Comparison of ENCODE assay signal across 1 cellular context in the genomic region with DNA sequence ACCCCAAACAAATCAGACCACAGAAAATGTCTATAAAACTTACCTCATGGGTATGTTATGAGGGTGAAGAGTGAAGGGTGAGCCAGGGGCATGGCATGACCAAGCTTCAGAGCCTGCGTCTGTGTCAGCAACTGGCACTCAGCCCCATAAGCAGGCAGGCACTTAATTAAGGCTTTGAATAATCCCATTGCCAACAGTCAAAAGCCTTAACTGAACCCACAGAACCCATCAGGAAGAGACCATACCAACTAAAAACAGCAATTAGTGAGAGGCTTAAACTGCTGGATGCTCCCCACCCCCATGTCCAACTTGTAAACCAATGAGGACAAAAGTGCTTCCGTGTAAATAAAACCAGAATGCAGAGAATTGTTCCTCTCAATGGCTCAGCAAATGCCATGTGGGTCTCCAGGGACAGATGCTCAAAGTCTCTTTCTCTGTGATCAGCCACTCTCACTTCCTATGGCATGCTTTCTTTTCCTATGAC.
TF ChIP-seq lines count a peak whose summit lies in the region.

No MANE protein-coding gene starts in this region.

TF ChIP-seq in HepG2, 621 proteins besides CTCF, POLR2A, EP300 and RAD21 (continued from another document and continues in another):
- TF ChIP-seq, protein P1, sequence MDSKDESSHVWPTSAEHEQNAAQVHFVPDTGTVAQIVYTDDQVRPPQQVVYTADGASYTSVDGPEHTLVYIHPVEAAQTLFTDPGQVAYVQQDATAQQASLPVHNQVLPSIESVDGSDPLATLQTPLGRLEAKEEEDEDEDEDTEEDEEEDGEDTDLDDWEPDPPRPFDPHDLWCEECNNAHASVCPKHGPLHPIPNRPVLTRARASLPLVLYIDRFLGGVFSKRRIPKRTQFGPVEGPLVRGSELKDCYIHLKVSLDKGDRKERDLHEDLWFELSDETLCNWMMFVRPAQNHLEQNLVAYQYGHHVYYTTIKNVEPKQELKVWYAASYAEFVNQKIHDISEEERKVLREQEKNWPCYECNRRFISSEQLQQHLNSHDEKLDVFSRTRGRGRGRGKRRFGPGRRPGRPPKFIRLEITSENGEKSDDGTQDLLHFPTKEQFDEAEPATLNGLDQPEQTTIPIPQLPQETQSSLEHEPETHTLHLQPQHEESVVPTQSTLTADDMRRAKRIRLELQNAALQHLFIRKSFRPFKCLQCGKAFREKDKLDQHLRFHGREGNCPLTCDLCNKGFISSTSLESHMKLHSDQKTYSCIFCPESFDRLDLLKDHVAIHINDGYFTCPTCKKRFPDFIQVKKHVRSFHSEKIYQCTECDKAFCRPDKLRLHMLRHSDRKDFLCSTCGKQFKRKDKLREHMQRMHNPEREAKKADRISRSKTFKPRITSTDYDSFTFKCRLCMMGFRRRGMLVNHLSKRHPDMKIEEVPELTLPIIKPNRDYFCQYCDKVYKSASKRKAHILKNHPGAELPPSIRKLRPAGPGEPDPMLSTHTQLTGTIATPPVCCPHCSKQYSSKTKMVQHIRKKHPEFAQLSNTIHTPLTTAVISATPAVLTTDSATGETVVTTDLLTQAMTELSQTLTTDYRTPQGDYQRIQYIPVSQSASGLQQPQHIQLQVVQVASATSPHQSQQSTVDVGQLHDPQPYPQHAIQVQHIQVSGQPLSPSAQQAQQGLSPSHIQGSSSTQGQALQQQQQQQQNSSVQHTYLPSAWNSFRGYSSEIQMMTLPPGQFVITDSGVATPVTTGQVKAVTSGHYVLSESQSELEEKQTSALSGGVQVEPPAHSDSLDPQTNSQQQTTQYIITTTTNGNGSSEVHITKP (CRISPR knock-in tag; IDR thresholded peaks at IDR 0.05; ENCODE audit: low read depth), result peak; percentile 64; the same call in 1 of the 2 replicates
- TF ChIP-seq, protein P2, sequence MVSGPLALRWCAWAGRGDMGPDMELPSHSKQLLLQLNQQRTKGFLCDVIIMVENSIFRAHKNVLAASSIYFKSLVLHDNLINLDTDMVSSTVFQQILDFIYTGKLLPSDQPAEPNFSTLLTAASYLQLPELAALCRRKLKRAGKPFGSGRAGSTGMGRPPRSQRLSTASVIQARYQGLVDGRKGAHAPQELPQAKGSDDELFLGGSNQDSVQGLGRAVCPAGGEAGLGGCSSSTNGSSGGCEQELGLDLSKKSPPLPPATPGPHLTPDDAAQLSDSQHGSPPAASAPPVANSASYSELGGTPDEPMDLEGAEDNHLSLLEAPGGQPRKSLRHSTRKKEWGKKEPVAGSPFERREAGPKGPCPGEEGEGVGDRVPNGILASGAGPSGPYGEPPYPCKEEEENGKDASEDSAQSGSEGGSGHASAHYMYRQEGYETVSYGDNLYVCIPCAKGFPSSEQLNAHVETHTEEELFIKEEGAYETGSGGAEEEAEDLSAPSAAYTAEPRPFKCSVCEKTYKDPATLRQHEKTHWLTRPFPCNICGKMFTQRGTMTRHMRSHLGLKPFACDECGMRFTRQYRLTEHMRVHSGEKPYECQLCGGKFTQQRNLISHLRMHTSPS (CRISPR knock-in tag; IDR thresholded peaks at IDR 0.05; ENCODE audit: low read depth), result peak; percentile 45; the same call in 1 of the 2 replicates
- TF ChIP-seq, protein P3, sequence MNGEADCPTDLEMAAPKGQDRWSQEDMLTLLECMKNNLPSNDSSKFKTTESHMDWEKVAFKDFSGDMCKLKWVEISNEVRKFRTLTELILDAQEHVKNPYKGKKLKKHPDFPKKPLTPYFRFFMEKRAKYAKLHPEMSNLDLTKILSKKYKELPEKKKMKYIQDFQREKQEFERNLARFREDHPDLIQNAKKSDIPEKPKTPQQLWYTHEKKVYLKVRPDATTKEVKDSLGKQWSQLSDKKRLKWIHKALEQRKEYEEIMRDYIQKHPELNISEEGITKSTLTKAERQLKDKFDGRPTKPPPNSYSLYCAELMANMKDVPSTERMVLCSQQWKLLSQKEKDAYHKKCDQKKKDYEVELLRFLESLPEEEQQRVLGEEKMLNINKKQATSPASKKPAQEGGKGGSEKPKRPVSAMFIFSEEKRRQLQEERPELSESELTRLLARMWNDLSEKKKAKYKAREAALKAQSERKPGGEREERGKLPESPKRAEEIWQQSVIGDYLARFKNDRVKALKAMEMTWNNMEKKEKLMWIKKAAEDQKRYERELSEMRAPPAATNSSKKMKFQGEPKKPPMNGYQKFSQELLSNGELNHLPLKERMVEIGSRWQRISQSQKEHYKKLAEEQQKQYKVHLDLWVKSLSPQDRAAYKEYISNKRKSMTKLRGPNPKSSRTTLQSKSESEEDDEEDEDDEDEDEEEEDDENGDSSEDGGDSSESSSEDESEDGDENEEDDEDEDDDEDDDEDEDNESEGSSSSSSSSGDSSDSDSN (CRISPR knock-in tag; IDR thresholded peaks at IDR 0.05), result 0 out of 2 replicates have a peak, but pooled peaks have one; percentile 14
- TF ChIP-seq PHF8 (CRISPR knock-in tag; IDR thresholded peaks at IDR 0.05) (no peak), NFRKB (IDR thresholded peaks at IDR 0.05) (no peak), POLR2G (IDR thresholded peaks at IDR 0.05; ENCODE audit: low read depth, low read length) (no peak), SALL1 (CRISPR knock-in tag; IDR thresholded peaks at IDR 0.05) (peak; percentile 57), ZNF501 (CRISPR knock-in tag; IDR thresholded peaks at IDR 0.05) (no peak; the same call in 1 of the 2 replicates), ZSCAN25 (CRISPR knock-in tag; IDR thresholded peaks at IDR 0.05) (0 out of 2 replicates have a peak, but pooled peaks have one; percentile 48), STAG1 (CRISPR knock-in tag; IDR thresholded peaks at IDR 0.05) (peak; percentile 2; the same call in 1 of the 2 replicates), MIER3 (CRISPR knock-in tag; IDR thresholded peaks at IDR 0.05; ENCODE audit: borderline replicate concordance) (peak; percentile 26; the same call in 1 of the 2 replicates), ATM (IDR thresholded peaks at IDR 0.05; ENCODE audit: borderline replicate concordance) (no peak), ASH2L (IDR thresholded peaks at IDR 0.05; ENCODE audit: insufficient read length, low read depth, low read length) (peak; percentile 59), ZFP37 (CRISPR knock-in tag; IDR thresholded peaks at IDR 0.05; ENCODE audit: borderline replicate concordance) (0 out of 2 replicates have a peak, but pooled peaks have one; percentile 35), IRF2 (CRISPR knock-in tag; IDR thresholded peaks at IDR 0.05) (peak; percentile 50; the same call in 1 of the 2 replicates), RCOR2 (CRISPR knock-in tag; IDR thresholded peaks at IDR 0.05) (peak; percentile 73), PHF21A (CRISPR knock-in tag; IDR thresholded peaks at IDR 0.05) (peak; percentile 82), SOX6 (IDR thresholded peaks at IDR 0.05) (no peak), SOX6 (CRISPR knock-in tag; IDR thresholded peaks at IDR 0.05) (peak; percentile 89), THYN1 (CRISPR knock-in tag; IDR thresholded peaks at IDR 0.05; ENCODE audit: borderline replicate concordance, low read depth) (no peak)
- TF ChIP-seq, protein P4, sequence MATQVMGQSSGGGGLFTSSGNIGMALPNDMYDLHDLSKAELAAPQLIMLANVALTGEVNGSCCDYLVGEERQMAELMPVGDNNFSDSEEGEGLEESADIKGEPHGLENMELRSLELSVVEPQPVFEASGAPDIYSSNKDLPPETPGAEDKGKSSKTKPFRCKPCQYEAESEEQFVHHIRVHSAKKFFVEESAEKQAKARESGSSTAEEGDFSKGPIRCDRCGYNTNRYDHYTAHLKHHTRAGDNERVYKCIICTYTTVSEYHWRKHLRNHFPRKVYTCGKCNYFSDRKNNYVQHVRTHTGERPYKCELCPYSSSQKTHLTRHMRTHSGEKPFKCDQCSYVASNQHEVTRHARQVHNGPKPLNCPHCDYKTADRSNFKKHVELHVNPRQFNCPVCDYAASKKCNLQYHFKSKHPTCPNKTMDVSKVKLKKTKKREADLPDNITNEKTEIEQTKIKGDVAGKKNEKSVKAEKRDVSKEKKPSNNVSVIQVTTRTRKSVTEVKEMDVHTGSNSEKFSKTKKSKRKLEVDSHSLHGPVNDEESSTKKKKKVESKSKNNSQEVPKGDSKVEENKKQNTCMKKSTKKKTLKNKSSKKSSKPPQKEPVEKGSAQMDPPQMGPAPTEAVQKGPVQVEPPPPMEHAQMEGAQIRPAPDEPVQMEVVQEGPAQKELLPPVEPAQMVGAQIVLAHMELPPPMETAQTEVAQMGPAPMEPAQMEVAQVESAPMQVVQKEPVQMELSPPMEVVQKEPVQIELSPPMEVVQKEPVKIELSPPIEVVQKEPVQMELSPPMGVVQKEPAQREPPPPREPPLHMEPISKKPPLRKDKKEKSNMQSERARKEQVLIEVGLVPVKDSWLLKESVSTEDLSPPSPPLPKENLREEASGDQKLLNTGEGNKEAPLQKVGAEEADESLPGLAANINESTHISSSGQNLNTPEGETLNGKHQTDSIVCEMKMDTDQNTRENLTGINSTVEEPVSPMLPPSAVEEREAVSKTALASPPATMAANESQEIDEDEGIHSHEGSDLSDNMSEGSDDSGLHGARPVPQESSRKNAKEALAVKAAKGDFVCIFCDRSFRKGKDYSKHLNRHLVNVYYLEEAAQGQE (IDR thresholded peaks at IDR 0.05; ENCODE audit: borderline replicate concordance in 1 of 2, low read depth in 1 of 2, low read length in 2 of 2), result 0 out of 4 replicates have a peak, but pooled peaks of 1 of the 2 experiments have one; percentile 5
- TF ChIP-seq, protein P5, sequence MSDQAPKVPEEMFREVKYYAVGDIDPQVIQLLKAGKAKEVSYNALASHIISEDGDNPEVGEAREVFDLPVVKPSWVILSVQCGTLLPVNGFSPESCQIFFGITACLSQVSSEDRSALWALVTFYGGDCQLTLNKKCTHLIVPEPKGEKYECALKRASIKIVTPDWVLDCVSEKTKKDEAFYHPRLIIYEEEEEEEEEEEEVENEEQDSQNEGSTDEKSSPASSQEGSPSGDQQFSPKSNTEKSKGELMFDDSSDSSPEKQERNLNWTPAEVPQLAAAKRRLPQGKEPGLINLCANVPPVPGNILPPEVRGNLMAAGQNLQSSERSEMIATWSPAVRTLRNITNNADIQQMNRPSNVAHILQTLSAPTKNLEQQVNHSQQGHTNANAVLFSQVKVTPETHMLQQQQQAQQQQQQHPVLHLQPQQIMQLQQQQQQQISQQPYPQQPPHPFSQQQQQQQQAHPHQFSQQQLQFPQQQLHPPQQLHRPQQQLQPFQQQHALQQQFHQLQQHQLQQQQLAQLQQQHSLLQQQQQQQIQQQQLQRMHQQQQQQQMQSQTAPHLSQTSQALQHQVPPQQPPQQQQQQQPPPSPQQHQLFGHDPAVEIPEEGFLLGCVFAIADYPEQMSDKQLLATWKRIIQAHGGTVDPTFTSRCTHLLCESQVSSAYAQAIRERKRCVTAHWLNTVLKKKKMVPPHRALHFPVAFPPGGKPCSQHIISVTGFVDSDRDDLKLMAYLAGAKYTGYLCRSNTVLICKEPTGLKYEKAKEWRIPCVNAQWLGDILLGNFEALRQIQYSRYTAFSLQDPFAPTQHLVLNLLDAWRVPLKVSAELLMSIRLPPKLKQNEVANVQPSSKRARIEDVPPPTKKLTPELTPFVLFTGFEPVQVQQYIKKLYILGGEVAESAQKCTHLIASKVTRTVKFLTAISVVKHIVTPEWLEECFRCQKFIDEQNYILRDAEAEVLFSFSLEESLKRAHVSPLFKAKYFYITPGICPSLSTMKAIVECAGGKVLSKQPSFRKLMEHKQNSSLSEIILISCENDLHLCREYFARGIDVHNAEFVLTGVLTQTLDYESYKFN (CRISPR knock-in tag; conservative IDR thresholded peaks at IDR 0.05), result peak; percentile 90
- TF ChIP-seq, protein P6, sequence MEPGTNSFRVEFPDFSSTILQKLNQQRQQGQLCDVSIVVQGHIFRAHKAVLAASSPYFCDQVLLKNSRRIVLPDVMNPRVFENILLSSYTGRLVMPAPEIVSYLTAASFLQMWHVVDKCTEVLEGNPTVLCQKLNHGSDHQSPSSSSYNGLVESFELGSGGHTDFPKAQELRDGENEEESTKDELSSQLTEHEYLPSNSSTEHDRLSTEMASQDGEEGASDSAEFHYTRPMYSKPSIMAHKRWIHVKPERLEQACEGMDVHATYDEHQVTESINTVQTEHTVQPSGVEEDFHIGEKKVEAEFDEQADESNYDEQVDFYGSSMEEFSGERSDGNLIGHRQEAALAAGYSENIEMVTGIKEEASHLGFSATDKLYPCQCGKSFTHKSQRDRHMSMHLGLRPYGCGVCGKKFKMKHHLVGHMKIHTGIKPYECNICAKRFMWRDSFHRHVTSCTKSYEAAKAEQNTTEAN (CRISPR knock-in tag; conservative IDR thresholded peaks at IDR 0.05), result 0 out of 2 replicates have a peak, but pooled peaks have one; percentile 62
- TF ChIP-seq, protein P7, sequence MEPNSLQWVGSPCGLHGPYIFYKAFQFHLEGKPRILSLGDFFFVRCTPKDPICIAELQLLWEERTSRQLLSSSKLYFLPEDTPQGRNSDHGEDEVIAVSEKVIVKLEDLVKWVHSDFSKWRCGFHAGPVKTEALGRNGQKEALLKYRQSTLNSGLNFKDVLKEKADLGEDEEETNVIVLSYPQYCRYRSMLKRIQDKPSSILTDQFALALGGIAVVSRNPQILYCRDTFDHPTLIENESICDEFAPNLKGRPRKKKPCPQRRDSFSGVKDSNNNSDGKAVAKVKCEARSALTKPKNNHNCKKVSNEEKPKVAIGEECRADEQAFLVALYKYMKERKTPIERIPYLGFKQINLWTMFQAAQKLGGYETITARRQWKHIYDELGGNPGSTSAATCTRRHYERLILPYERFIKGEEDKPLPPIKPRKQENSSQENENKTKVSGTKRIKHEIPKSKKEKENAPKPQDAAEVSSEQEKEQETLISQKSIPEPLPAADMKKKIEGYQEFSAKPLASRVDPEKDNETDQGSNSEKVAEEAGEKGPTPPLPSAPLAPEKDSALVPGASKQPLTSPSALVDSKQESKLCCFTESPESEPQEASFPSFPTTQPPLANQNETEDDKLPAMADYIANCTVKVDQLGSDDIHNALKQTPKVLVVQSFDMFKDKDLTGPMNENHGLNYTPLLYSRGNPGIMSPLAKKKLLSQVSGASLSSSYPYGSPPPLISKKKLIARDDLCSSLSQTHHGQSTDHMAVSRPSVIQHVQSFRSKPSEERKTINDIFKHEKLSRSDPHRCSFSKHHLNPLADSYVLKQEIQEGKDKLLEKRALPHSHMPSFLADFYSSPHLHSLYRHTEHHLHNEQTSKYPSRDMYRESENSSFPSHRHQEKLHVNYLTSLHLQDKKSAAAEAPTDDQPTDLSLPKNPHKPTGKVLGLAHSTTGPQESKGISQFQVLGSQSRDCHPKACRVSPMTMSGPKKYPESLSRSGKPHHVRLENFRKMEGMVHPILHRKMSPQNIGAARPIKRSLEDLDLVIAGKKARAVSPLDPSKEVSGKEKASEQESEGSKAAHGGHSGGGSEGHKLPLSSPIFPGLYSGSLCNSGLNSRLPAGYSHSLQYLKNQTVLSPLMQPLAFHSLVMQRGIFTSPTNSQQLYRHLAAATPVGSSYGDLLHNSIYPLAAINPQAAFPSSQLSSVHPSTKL (CRISPR knock-in tag; IDR thresholded peaks at IDR 0.05), result peak; percentile 74
- TF ChIP-seq, protein P8, sequence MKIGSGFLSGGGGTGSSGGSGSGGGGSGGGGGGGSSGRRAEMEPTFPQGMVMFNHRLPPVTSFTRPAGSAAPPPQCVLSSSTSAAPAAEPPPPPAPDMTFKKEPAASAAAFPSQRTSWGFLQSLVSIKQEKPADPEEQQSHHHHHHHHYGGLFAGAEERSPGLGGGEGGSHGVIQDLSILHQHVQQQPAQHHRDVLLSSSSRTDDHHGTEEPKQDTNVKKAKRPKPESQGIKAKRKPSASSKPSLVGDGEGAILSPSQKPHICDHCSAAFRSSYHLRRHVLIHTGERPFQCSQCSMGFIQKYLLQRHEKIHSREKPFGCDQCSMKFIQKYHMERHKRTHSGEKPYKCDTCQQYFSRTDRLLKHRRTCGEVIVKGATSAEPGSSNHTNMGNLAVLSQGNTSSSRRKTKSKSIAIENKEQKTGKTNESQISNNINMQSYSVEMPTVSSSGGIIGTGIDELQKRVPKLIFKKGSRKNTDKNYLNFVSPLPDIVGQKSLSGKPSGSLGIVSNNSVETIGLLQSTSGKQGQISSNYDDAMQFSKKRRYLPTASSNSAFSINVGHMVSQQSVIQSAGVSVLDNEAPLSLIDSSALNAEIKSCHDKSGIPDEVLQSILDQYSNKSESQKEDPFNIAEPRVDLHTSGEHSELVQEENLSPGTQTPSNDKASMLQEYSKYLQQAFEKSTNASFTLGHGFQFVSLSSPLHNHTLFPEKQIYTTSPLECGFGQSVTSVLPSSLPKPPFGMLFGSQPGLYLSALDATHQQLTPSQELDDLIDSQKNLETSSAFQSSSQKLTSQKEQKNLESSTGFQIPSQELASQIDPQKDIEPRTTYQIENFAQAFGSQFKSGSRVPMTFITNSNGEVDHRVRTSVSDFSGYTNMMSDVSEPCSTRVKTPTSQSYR (CRISPR knock-in tag; IDR thresholded peaks at IDR 0.05; ENCODE audit: borderline replicate concordance), result peak; percentile 82; the same call in 1 of the 2 replicates
